In genomic region chr17:75077490-75078096, GRCh38 we compare ENCODE assay signal across 6 cellular contexts. TPM values are rescaled to one million over a fixed set of nuclear protein-coding genes. Genes with fewer than 3 reads are reported as not detected.
DNase-seq lines count a peak whose midpoint lies in the region; TF ChIP-seq lines count a peak whose summit lies in the region.

No MANE protein-coding gene starts in this region.

- H3K36me3 Mint-ChIP-seq in T-helper 2 cell treated with Interferon-gamma antibody and Interleukin-4, amounts not matched to agents 5 μg/mL and 100 μg/mL, for 36 hours (ENCODE audit: low read depth) = no peaks in the 10 kb centered on the region

- no peaks in the 10 kb centered on the region for H3K9me3 ChIP-seq in skeletal muscle satellite cell (replicated peaks; ENCODE audit: low read length)

- no peaks in the 10 kb centered on the region for H3K9me3 Mint-ChIP-seq in T-helper 2 cell treated with Interferon-gamma antibody and Interleukin-4, amounts not matched to agents 5 μg/mL and 100 μg/mL, for 36 hours

- H3K27ac Mint-ChIP-seq in T-helper 2 cell treated with Interferon-gamma antibody and Interleukin-4, amounts not matched to agents 5 μg/mL and 100 μg/mL, for 36 hours = peak overlapping the region; percentile 36

- H3K36me3 ChIP-seq in skeletal muscle satellite cell (ENCODE audit: insufficient read depth, low read length) = no peaks in the 10 kb centered on the region

- no peak for TF ChIP-seq CTCF in epithelial cell of proximal tubule (conservative IDR thresholded peaks at IDR 0.05; ENCODE audit: low read depth, low read length)

- peak overlapping the region; percentile 55 for H3K9ac ChIP-seq in skeletal muscle satellite cell (ENCODE audit: low read depth, low read length)

- peaks cover 29% of the 10 kb centered on the region for H3K4me1 ChIP-seq in skeletal muscle satellite cell (ENCODE audit: control insufficient read depth, insufficient read depth, low read length)

- H3K27me3 ChIP-seq in skeletal muscle satellite cell (ENCODE audit: control insufficient read depth, insufficient read depth, low read length) = no peaks in the 10 kb centered on the region

- peak overlapping the region; percentile 58 for H3K4me3 Mint-ChIP-seq in T-helper 2 cell treated with Interferon-gamma antibody and Interleukin-4, amounts not matched to agents 5 μg/mL and 100 μg/mL, for 36 hours

- peaks cover 6% of the 10 kb centered on the region for H3K4me1 Mint-ChIP-seq in T-helper 2 cell treated with Interferon-gamma antibody and Interleukin-4, amounts not matched to agents 5 μg/mL and 100 μg/mL, for 36 hours (ENCODE audit: low read depth)

- in situ Hi-C loops in GM18951 (cut with MboI; ENCODE audit: low sequenced_read_pairs, unreplicated experiment) = no loop called here

- peak overlapping the region; percentile 32 for H3K4me3 ChIP-seq in epithelial cell of proximal tubule (ENCODE audit: low read depth, low read length)
- H3K4me3 ChIP-seq in skeletal muscle satellite cell (ENCODE audit: low read length) = peak overlapping the region; percentile 35

- H3K27me3 Mint-ChIP-seq in T-helper 2 cell treated with Interferon-gamma antibody and Interleukin-4, amounts not matched to agents 5 μg/mL and 100 μg/mL, for 36 hours (ENCODE audit: low read depth) = no peaks in the 10 kb centered on the region

- peak overlapping the region; percentile 47 for H3K4me2 ChIP-seq in skeletal muscle satellite cell (ENCODE audit: low read length)

- TF ChIP-seq POLR2A in GM18951 (IDR thresholded peaks at IDR 0.05; ENCODE audit: extremely low read depth, insufficient read depth, insufficient read length) = peak; percentile 66

- DNase-seq in T-helper 2 cell treated with Interferon-gamma antibody and Interleukin-4, amounts not matched to agents 5 μg/mL and 100 μg/mL, for 36 hours (ENCODE audit: low spot score) = peak; percentile 51
- DNase-seq in epithelial cell of proximal tubule (ENCODE audit: low read depth) (no peak), NCI-H1436 treated with DMSO at 0.1 percent for 48 hours (lab: John Stamatoyannopoulos, UW) (no peak), NCI-H2171 treated with DMSO at 0.1 percent for 48 hours (lab: John Stamatoyannopoulos, UW) (no peak)

RNA-seq across cellular contexts. Expression of gene SLC16A5, which starts 10.2 kb away (rescaled TPM):
- total RNA-seq in epithelial cell of proximal tubule = 15.1 and 15.9 TPM in 2 replicates
- 4.6 and 5.7 TPM in 2 replicates for total RNA-seq in skeletal muscle satellite cell (2012; rRNA removed)

RNA-seq across cellular contexts. Expression of gene KCTD2, which starts 30.6 kb away (rescaled TPM):
- 15.8 and 19.2 TPM in 2 replicates for total RNA-seq in epithelial cell of proximal tubule
- 10.4 and 10.5 TPM in 2 replicates for total RNA-seq in skeletal muscle satellite cell (2012; rRNA removed)

RNA-seq across cellular contexts. Expression of gene ATP5PD, which starts 30.8 kb away (rescaled TPM):
- 232 and 360 TPM in 2 replicates for total RNA-seq in epithelial cell of proximal tubule
- 421 and 460 TPM in 2 replicates for total RNA-seq in skeletal muscle satellite cell (2012; rRNA removed)

RNA-seq across cellular contexts. Expression of gene ARMC7, which starts 32.2 kb away (rescaled TPM):
- 8.5 and 12.3 TPM in 2 replicates for total RNA-seq in epithelial cell of proximal tubule
- total RNA-seq in skeletal muscle satellite cell (2012; rRNA removed) = 1.5 and 2.3 TPM in 2 replicates

RNA-seq across cellular contexts. Expression of gene NT5C, which starts 53.9 kb away (rescaled TPM):
- 139 and 140 TPM in 2 replicates for total RNA-seq in epithelial cell of proximal tubule
- 56.5 and 75.1 TPM in 2 replicates for total RNA-seq in skeletal muscle satellite cell (2012; rRNA removed)
